ENCODE assay signal across 21 cellular contexts in the genomic region with DNA sequence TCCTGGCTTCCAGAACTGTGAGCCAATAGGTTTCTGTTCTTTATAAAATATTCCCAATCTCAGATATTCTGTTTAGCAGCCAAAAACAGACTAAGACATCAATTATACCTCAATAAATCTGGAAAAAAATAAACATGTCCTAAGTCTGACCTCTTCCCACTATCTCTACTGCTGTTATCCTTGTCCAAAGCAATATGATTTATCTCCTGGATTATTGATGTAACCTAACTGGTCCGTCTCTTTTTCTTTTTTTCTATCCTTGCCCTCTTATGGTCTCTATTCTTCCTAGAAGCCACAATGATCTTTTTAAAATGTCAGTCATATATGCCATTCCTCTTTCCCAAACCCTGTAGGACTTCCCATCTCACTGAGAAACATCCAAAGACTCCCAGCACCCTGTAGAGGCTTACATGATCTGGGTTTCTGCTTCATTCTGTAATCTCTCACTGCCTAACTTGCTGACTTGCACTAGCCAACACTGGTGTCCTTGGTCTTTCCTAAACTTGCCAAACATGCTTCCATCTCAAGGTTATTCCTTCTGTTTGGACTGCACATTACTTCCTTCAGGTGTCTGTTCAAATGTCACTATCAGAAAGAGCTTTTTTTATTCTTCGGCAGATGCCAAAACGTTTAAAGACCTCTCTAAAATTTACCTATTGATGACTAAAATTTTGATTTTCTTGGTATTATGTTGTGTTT. TPM values are rescaled to one million over a fixed set of nuclear protein-coding genes. Genes with fewer than 3 reads are reported as not detected.
A peak's percentile ranks its signal among the peaks of the same experiment; 100 is the strongest.
DNase-seq lines count a peak whose midpoint lies in the region; ATAC-seq and FAIRE-seq lines count a peak whose summit lies in the region.
"Had no signal": no experiment of that assay in that cellular context is flagged by ENCODE, and none has a peak within 500 bp of the region (broad histone marks: within the 10 kb centered on the region; RNA-seq: fewer than 3 reads in every experiment).

No MANE protein-coding gene starts in this region.

- no peak overlapping the region for H3K27ac Mint-ChIP-seq in activated CD4-positive, alpha-beta T cell treated with anti-CD3 and anti-CD28 coated beads, Interleukin-2, amount 10 ng/mL, durations not matched to agents 24 days and 14 days
- H3K27ac Mint-ChIP-seq: B cell; CD8-positive, alpha-beta T cell; HFFc6 had no signal

- no peaks in the 10 kb centered on the region for H3K9me3 Mint-ChIP-seq in activated CD4-positive, alpha-beta T cell treated with anti-CD3 and anti-CD28 coated beads, Interleukin-2, amount 10 ng/mL, durations not matched to agents 24 days and 14 days
- H3K9me3 Mint-ChIP-seq: CD4-positive, CD25-positive, alpha-beta regulatory T cell; CD8-positive, alpha-beta T cell; H9; HFFc6 had no signal

- H3K4me3 Mint-ChIP-seq in activated CD4-positive, alpha-beta T cell treated with anti-CD3 and anti-CD28 coated beads, Interleukin-2, amount 10 ng/mL, durations not matched to agents 24 days and 14 days: no peak overlapping the region
- H3K4me3 Mint-ChIP-seq: B cell; CD4-positive, CD25-positive, alpha-beta regulatory T cell; CD8-positive, alpha-beta T cell; H9; HFFc6 had no signal

- peaks cover 6% of the 10 kb centered on the region for H3K4me1 Mint-ChIP-seq in activated CD4-positive, alpha-beta T cell treated with anti-CD3 and anti-CD28 coated beads, Interleukin-2, amount 10 ng/mL, durations not matched to agents 24 days and 14 days
- H3K4me1 Mint-ChIP-seq: B cell had no signal

- H3K27me3 Mint-ChIP-seq in activated CD4-positive, alpha-beta T cell treated with anti-CD3 and anti-CD28 coated beads, Interleukin-2, amount 10 ng/mL, durations not matched to agents 24 days and 14 days: no peaks in the 10 kb centered on the region
- H3K27me3 Mint-ChIP-seq: B cell; CD4-positive, CD25-positive, alpha-beta regulatory T cell had no signal

- peak; percentile 5 for FAIRE-seq in GM18507 (lab: Jason Lieb, UNC)
- FAIRE-seq: A204.1, GM12891, H1 had no signal

- peak; percentile 29 for ATAC-seq in left colon
- ATAC-seq in left lobe of liver: no peak
- ATAC-seq: CD8-positive, alpha-beta T cell; HCT116 had no signal

- H3K36me3 Mint-ChIP-seq in activated CD4-positive, alpha-beta T cell treated with anti-CD3 and anti-CD28 coated beads, Interleukin-2, amount 10 ng/mL, durations not matched to agents 24 days and 14 days (ENCODE audit: low read depth): peaks cover 1% of the 10 kb centered on the region
- H3K36me3 Mint-ChIP-seq: CD4-positive, CD25-positive, alpha-beta regulatory T cell; CD8-positive, alpha-beta T cell had no signal

- intact Hi-C loops in left colon (cut with DNase I, micrococcal nuclease): no loop called here
- intact Hi-C loops in activated CD4-positive, alpha-beta T cell treated with anti-CD3 and anti-CD28 coated beads, Interleukin-2, amount 10 ng/mL, durations not matched to agents 24 days and 14 days (cut with micrococcal nuclease): no loop called here

- DNase-seq in DMS79 treated with DMSO at 0.1 percent for 48 hours (lab: John Stamatoyannopoulos, UW) (peak; percentile 49), DMS79 (lab: John Stamatoyannopoulos, UW) (no peak), GM18507 (ENCODE audit: extremely low spot score, insufficient read length, low read depth) (no peak), amniotic epithelial cell (ENCODE audit: low read depth) (peak; percentile 51), left colon (no peak), NCI-H526 treated with DMSO at 0.1 percent for 48 hours (lab: John Stamatoyannopoulos, UW) (no peak), left lobe of liver (ENCODE audit: low spot score) (no peak)
- no peak for DNase-seq in activated CD4-positive, alpha-beta T cell treated with anti-CD3 and anti-CD28 coated beads, Interleukin-2, amount 10 ng/mL, durations not matched to agents 24 days and 14 days
- DNase-seq: Caco-2; CD4-positive, CD25-positive, alpha-beta regulatory T cell; CD8-positive, alpha-beta T cell; DMS153; GF-D8; GM23248; H9; HFFc6 had no signal

RNA-seq across cellular contexts. Expression of a gene that starts 13.1 kb away (rescaled TPM):
- total RNA-seq in left colon (10 to 100 TPM; 21.5 to 29.2 TPM), left lobe of liver (7.5 TPM)
- 32.0 and 36.4 TPM in 2 replicates for total RNA-seq in activated CD4-positive, alpha-beta T cell treated with anti-CD3 and anti-CD28 coated beads, Interleukin-2, amount 10 ng/mL, durations not matched to agents 24 days and 14 days

Comparison
In these comparisons a context has a peak if more than half of its experiments do, and no peak if none do; other contexts are left out.
1. DNase-seq: peak in DMS79 treated with DMSO at 0.1 percent for 48 hours (single experiment) and amniotic epithelial cell (single experiment); none in DMS79 (single experiment), GM18507 (single experiment), left colon (0 of 2), activated CD4-positive, alpha-beta T cell treated with anti-CD3 and anti-CD28 coated beads, Interleukin-2, amount 10 ng/mL, durations not matched to agents 24 days and 14 days (single experiment), NCI-H526 treated with DMSO at 0.1 percent for 48 hours (single experiment) and left lobe of liver (single experiment).